ENCODE assay signal across 8 cellular contexts in genomic region chr17:78933025-78933958, GRCh38. TPM values are rescaled to one million over a fixed set of nuclear protein-coding genes. Genes with fewer than 3 reads are reported as not detected.
DNase-seq lines count a peak whose midpoint lies in the region; ATAC-seq and TF ChIP-seq lines count a peak whose summit lies in the region.

No MANE protein-coding gene starts in this region.

- H3F3A ChIP-seq in SK-N-SH (replicated peaks; ENCODE audit: insufficient read depth) = peaks cover 43% of the 10 kb centered on the region

- H3K36me3 Mint-ChIP-seq in brain = no peaks in the 10 kb centered on the region

- H3K27me3 Mint-ChIP-seq in brain = no peaks in the 10 kb centered on the region

- no peaks in the 10 kb centered on the region for H4K20me1 ChIP-seq in SK-N-SH (ENCODE audit: insufficient read depth)

- ATAC-seq in HG02938 (IDR thresholded peaks at IDR 0.05; ENCODE audit: unreplicated experiment) (no peak), HG02885 (IDR thresholded peaks at IDR 0.05; ENCODE audit: poor library complexity, unreplicated experiment) (no peak)

- H3K4me1 Mint-ChIP-seq in brain = peaks cover 49% of the 10 kb centered on the region

- H3K4me1 ChIP-seq in SK-N-SH (ENCODE audit: control insufficient read depth in 1 of 2, insufficient read depth in 2 of 2, low read depth in 1 of 2, low read length in 1 of 2) = peaks cover 37 to 46% of the 10 kb centered on the region in 2 experiments

- no peak for TF ChIP-seq RAD21 in SK-N-SH (IDR thresholded peaks at IDR 0.05; ENCODE audit: low read length)

- POLR2A ChIA-PET in SK-N-SH (lab: Yijun Ruan, JAX) = interaction anchor here (1.2 to 3.4 kb wide), 4 partner anchors 8 to 49 kb away, joined by 4 to 16 read pairs (median 7); partner anchors contain the start of gene TIMP2

- H3K27me3 ChIP-seq in SK-N-SH (ENCODE audit: insufficient read depth) = no peaks in the 10 kb centered on the region

- H3K9ac ChIP-seq in SK-N-SH = peak overlapping the region; percentile 73

- peak overlapping the region; percentile 78 for H3K27ac ChIP-seq in C4-2B
- peak overlapping the region; percentile 98 for H3K27ac ChIP-seq in SK-N-SH (ENCODE audit: low read depth in 2 of 2, low read length in 1 of 2)

- no peaks in the 10 kb centered on the region for H3K9me2 ChIP-seq in SK-N-SH

- H3K27ac Mint-ChIP-seq in brain = peak overlapping the region; percentile 60 to 95 (median 93)

- TF ChIP-seq CTCF in C4-2B (conservative IDR thresholded peaks at IDR 0.05) (no peak), HFF-Myc (IDR thresholded peaks at IDR 0.05; ENCODE audit: low read depth, low read length, missing control alignments) (no peak), SK-N-SH (IDR thresholded peaks at IDR 0.05) (no peak), brain (conservative IDR thresholded peaks at IDR 0.05) (no peak)

- WGBS in SK-N-SH (ENCODE audit: low lambda C conversion rate) = 57% methylated on average over 18 of the region's 18 CpGs

- CTCF ChIA-PET in SK-N-SH (lab: Yijun Ruan, JAX) = interaction anchor here (1.0 to 9.5 kb wide), 10 partner anchors 8 to 67 kb away, joined by 3 to 93 read pairs (median 4); partner anchors contain the start of gene TIMP2

- H3K9me3 ChIP-seq in SK-N-SH = no peaks in the 10 kb centered on the region

- H3K4me3 ChIP-seq in HFF-Myc (replicated peaks; ENCODE audit: low read depth, low read length) (peak overlapping the region; percentile 29), SK-N-SH (ENCODE audit: low read depth in 2 of 2, low read length in 1 of 2) (peak overlapping the region; percentile 23 to 55)

- H3K36me3 ChIP-seq in SK-N-SH (replicated peaks in 1 of 2; ENCODE audit: control insufficient read depth in 1 of 2, insufficient read depth in 2 of 2, low read length in 1 of 2) = no peaks in the 10 kb centered on the region

- H2AFZ ChIP-seq in SK-N-SH (ENCODE audit: low read depth) = peak overlapping the region; percentile 67

- peak overlapping the region; percentile 88 for H3K4me2 ChIP-seq in SK-N-SH

- peak overlapping the region in 4 of 5 experiments; percentile 26 to 62 (median 46) for H3K4me3 Mint-ChIP-seq in brain

- H3K9me3 Mint-ChIP-seq in brain = no peaks in the 10 kb centered on the region

- TF ChIP-seq EP300 in SK-N-SH (IDR thresholded peaks at IDR 0.05; ENCODE audit: borderline replicate concordance in 1 of 2, low read depth in 1 of 2, low read length in 1 of 2) = peak in 1 of 2 experiments; percentile 87; a peak in 2 of 4 replicates

- DNase-seq in HFF-Myc (ENCODE audit: extremely low read depth, low read depth) = peak; percentile 94
- peak; percentile 68 for DNase-seq in SK-N-SH
- DNase-seq in kidney glomerular epithelial cell (lab: John Stamatoyannopoulos, UW) = peak; percentile 94
- DNase-seq in stimulated activated CD4-positive, alpha-beta T cell treated with anti-CD3 and anti-CD28 coated beads, TNF-alpha, amount 100 ng/mL, for 1 hour (ENCODE audit: low read depth in 3 of 3, low spot score in 1 of 3) = peak in 2 of 3 donors; percentile 10 to 15

- H3K79me2 ChIP-seq in SK-N-SH (ENCODE audit: insufficient read depth) = no peaks in the 10 kb centered on the region

TF ChIP-seq in SK-N-SH, 30 proteins besides CTCF, POLR2A, EP300 and RAD21 (continues in another document):
- peak; percentile 72 for TF ChIP-seq REST (IDR thresholded peaks at IDR 0.05; ENCODE audit: low read depth, low read length)
- peak; percentile 97; the same call in 1 of the 2 replicates for TF ChIP-seq JUND (IDR thresholded peaks at IDR 0.05)
- TF ChIP-seq POLR2AphosphoS5 (IDR thresholded peaks at IDR 0.05; ENCODE audit: low read depth, low read length) = peak; percentile 50; the same call in 1 of the 2 replicates
- TF ChIP-seq TCF12 (IDR thresholded peaks at IDR 0.05) = peak; percentile 88
- TF ChIP-seq SIN3A (IDR thresholded peaks at IDR 0.05; ENCODE audit: borderline replicate concordance, low read depth, low read length) = peak; percentile 23; the same call in 1 of the 2 replicates
- no peak for TF ChIP-seq MEF2A (IDR thresholded peaks at IDR 0.05; ENCODE audit: borderline replicate concordance, low read depth)
- TF ChIP-seq RCOR1 (IDR thresholded peaks at IDR 0.05; ENCODE audit: low read length) = no peak
- TF ChIP-seq, protein P1, sequence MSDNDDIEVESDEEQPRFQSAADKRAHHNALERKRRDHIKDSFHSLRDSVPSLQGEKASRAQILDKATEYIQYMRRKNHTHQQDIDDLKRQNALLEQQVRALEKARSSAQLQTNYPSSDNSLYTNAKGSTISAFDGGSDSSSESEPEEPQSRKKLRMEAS (IDR thresholded peaks at IDR 0.05; ENCODE audit: low read depth) = peak; percentile 84
- TF ChIP-seq TEAD4 (IDR thresholded peaks at IDR 0.05; ENCODE audit: borderline replicate concordance, insufficient read depth) = peak; percentile 14; the same call in 1 of the 2 replicates
- no peak for TF ChIP-seq CHD2 (IDR thresholded peaks at IDR 0.05; ENCODE audit: low read length, partially characterized antibody)
- peak; percentile 99 for TF ChIP-seq FOSL2 (IDR thresholded peaks at IDR 0.05; ENCODE audit: borderline replicate concordance, low read depth)
- TF ChIP-seq YY1 (IDR thresholded peaks at IDR 0.05; ENCODE audit: low read depth) = no peak; the same call in 1 of the 2 replicates
- TF ChIP-seq RXRA (IDR thresholded peaks at IDR 0.05; ENCODE audit: borderline replicate concordance, low read depth) = peak; percentile 94; the same call in 1 of the 2 replicates
- TF ChIP-seq PBX3 (IDR thresholded peaks at IDR 0.05) = peak; percentile 74
- TF ChIP-seq, protein P2, sequence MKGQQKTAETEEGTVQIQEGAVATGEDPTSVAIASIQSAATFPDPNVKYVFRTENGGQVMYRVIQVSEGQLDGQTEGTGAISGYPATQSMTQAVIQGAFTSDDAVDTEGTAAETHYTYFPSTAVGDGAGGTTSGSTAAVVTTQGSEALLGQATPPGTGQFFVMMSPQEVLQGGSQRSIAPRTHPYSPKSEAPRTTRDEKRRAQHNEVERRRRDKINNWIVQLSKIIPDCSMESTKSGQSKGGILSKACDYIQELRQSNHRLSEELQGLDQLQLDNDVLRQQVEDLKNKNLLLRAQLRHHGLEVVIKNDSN (IDR thresholded peaks at IDR 0.05; ENCODE audit: borderline replicate concordance, low read depth) = peak; percentile 64; the same call in 1 of the 2 replicates

RNA-seq across cellular contexts. Expression of gene TIMP2, which starts 8.1 kb away (rescaled TPM):
- 256 and 441 TPM in 2 replicates for polyA plus RNA-seq in SK-N-SH (2012; rRNA removed)
- 528 and 616 TPM in 2 replicates for polyA plus RNA-seq in SK-N-SH (2012; cell fraction: cytosol; rRNA removed)
- polyA plus RNA-seq in SK-N-SH (2012; cell fraction: nucleus; rRNA removed) = 334 and 427 TPM in 2 replicates
- polyA plus RNA-seq in brain (ENCODE audit: insufficient read depth, low read depth, low replicate concordance) = 314 TPM

RNA-seq across cellular contexts. Expression of gene CEP295NL, which starts 30.3 kb away (rescaled TPM):
- polyA plus RNA-seq in SK-N-SH (2012; rRNA removed) (0.31 and 0.35 TPM in 2 replicates), brain (ENCODE audit: insufficient read depth, low read depth, low replicate concordance) (0.20 TPM)
- 0.17 and 0.21 TPM in 2 replicates for polyA plus RNA-seq in SK-N-SH (2012; cell fraction: cytosol; rRNA removed)
- polyA plus RNA-seq in SK-N-SH (2012; cell fraction: nucleus; rRNA removed) = 0.68 and 0.97 TPM in 2 replicates

RNA-seq across cellular contexts. Expression of gene LGALS3BP, which starts 46.4 kb away (rescaled TPM):
- polyA plus RNA-seq in SK-N-SH (2012; rRNA removed) (272 and 579 TPM in 2 replicates), brain (ENCODE audit: insufficient read depth, low read depth, low replicate concordance) (265 TPM)
- polyA plus RNA-seq in SK-N-SH (2012; cell fraction: cytosol; rRNA removed) = 169 and 266 TPM in 2 replicates
- 757 and 838 TPM in 2 replicates for polyA plus RNA-seq in SK-N-SH (2012; cell fraction: nucleus; rRNA removed)

Comparison
In these comparisons a context has a peak if more than half of its experiments do, and no peak if none do; other contexts are left out.
1. DNase-seq: peak in every context shown above with its lines; median percentile 94 in HFF-Myc; 94 in kidney glomerular epithelial cell; 68 in SK-N-SH; 12 in stimulated activated CD4-positive, alpha-beta T cell treated with anti-CD3 and anti-CD28 coated beads, TNF-alpha, amount 100 ng/mL, for 1 hour.